Comparison of ENCODE assay signal across 15 cellular contexts in genomic region chr16:19153876-19154275, GRCh38. TPM values are rescaled to one million over a fixed set of nuclear protein-coding genes. Genes with fewer than 3 reads are reported as not detected.
DNase-seq lines count a peak whose midpoint lies in the region; ATAC-seq, FAIRE-seq and TF ChIP-seq lines count a peak whose summit lies in the region.
"Had no signal": no experiment of that assay in that cellular context is flagged by ENCODE, and none has a peak within 500 bp of the region (broad histone marks: within the 10 kb centered on the region; RNA-seq: fewer than 3 reads in every experiment).

No MANE protein-coding gene starts in this region.

- H3K79me2 ChIP-seq in GM12878 (ENCODE audit: control insufficient read depth, insufficient read depth, low read length) = no peaks in the 10 kb centered on the region

- CTCF ChIA-PET in GM12878 (lab: Yijun Ruan, JAX) = interaction anchor here (1.2 kb wide), 1 partner anchor 26 kb away, joined by 5 read pairs; no protein-coding TSS in a partner anchor

- no peak overlapping the region for H3K9ac ChIP-seq in GM12878 (ENCODE audit: control insufficient read depth, insufficient read depth, low read length)

- peaks cover 3% of the 10 kb centered on the region; the same call in 2 of the 3 replicates for H3K9me3 ChIP-seq in GM12878 (replicated peaks; ENCODE audit: control insufficient read depth, insufficient read depth, low read length)
- H3K9me3 ChIP-seq: tibial nerve had no signal

- RAD21 ChIA-PET in GM12878 (lab: Charles Lee; ENCODE audit: unreplicated experiment) = no interaction called here

- ATAC-seq in GM12878 = no peak
- ATAC-seq in HG03457 (IDR thresholded peaks at IDR 0.05; ENCODE audit: unreplicated experiment) = no peak

- TF ChIP-seq EP300 in GM12878 (IDR thresholded peaks at IDR 0.05; ENCODE audit: borderline replicate concordance in 1 of 2, control insufficient read depth in 1 of 2, low read depth in 2 of 2, low read length in 2 of 2) = no peak

- H3K36me3 ChIP-seq in GM12878 (ENCODE audit: control insufficient read depth in 2 of 2, insufficient read depth in 2 of 2, low read length in 1 of 2) = no peaks in the 10 kb centered on the region
- H3K36me3 ChIP-seq: tibial nerve had no signal

- no peak for TF ChIP-seq RAD21 in GM12878 (IDR thresholded peaks at IDR 0.05; ENCODE audit: insufficient read depth, low read depth, low read length)

- no peaks in the 10 kb centered on the region for H3K4me1 ChIP-seq in GM12878 (ENCODE audit: control insufficient read depth, insufficient read depth, low read length)
- H3K4me1 ChIP-seq: tibial nerve had no signal

- no TSS peak for BruUV-seq in GM12878 (replicated peaks; lab: Mats Ljungman, UMichigan)

- in situ Hi-C loops in GM12878 (cut with MboI) = no loop called here

- 22% methylated on average over 4 of the region's 4 CpGs for WGBS in GM12878 (ENCODE audit: insufficient coverage, insufficient replicate concordance, low lambda C conversion rate, missing lambda C conversion rate)

- no peak for TF ChIP-seq POLR2A in GM12878 (IDR thresholded peaks at IDR 0.05; ENCODE audit: low read depth, low read length)

- no peak overlapping the region for H3K4me2 ChIP-seq in GM12878 (ENCODE audit: control insufficient read depth, insufficient read depth)

- H3K4me3 ChIP-seq in GM12865 (ENCODE audit: low read depth, low read length) (no peak overlapping the region), GM12878 (no peak overlapping the region)
- H3K4me3 ChIP-seq: tibial nerve had no signal

- DNase-seq in COLO829 (ENCODE audit: low spot score) (peak; percentile 56), GM12865 (ENCODE audit: low read depth) (peak; percentile 47), NCI-H69 (lab: John Stamatoyannopoulos, UW) (peak; percentile 40), GM12878 (ENCODE audit: low read depth, low spot score) (no peak), ecto neural progenitor cell (ENCODE audit: low spot score) (no peak), cerebellar nuclear complex (lab: John Stamatoyannopoulos, UW) (no peak), DMS79 (lab: John Stamatoyannopoulos, UW) (no peak)
- DNase-seq: activated CD8-positive, alpha-beta memory T cell treated with anti-CD3 and anti-CD28 coated beads, Interleukin-2, amount 50 U/mL, for 4 hours; activated naive CD8-positive, alpha-beta T cell treated with anti-CD3 and anti-CD28 coated beads, Interleukin-2, amount 10 ng/mL, durations not matched to agents 7 days and 5 days; CD4-positive, alpha-beta T cell; mesendoderm had no signal

- POLR2A ChIA-PET in GM12878 (lab: Charles Lee) = no interaction called here

- TF ChIP-seq CTCF in GM12865 (IDR thresholded peaks at IDR 0.05; ENCODE audit: insufficient read depth, low read depth, low read length, missing control alignments) (no peak), GM12878 (IDR thresholded peaks at IDR 0.05 in 2 of 3, conservative IDR thresholded peaks at IDR 0.05 in 1 of 3; ENCODE audit: control insufficient read depth in 2 of 3, extremely low read depth in 1 of 3, insufficient read depth in 1 of 3, low read depth in 3 of 3, low read length in 3 of 3) (no peak)

- intact Hi-C loops in GM12878 (cut with micrococcal nuclease; ENCODE audit: unreplicated experiment) = no loop called here

- no peak for FAIRE-seq in GM12878 (lab: Jason Lieb, UNC)
- FAIRE-seq: TTC549 had no signal

- no peak overlapping the region for H3K27ac ChIP-seq in GM12878 (ENCODE audit: control insufficient read depth, insufficient read depth)
- H3K27ac ChIP-seq: HL-60, tibial nerve had no signal

- no peaks in the 10 kb centered on the region for H4K20me1 ChIP-seq in GM12878 (ENCODE audit: control insufficient read depth, insufficient read depth)

- SMC1A ChIA-PET in GM12878 (lab: Charles Lee; ENCODE audit: uncharacterized antibody, unreplicated experiment) = no interaction called here

- peak overlapping the region; percentile 24 for H2AFZ ChIP-seq in GM12878 (ENCODE audit: control insufficient read depth, low read depth, low read length)

- no peaks in the 10 kb centered on the region for H3K27me3 ChIP-seq in GM12878 (replicated peaks in 1 of 2; ENCODE audit: control insufficient read depth in 2 of 2, insufficient read depth in 2 of 2, low read length in 1 of 2)
- H3K27me3 ChIP-seq: tibial nerve had no signal

TF ChIP-seq in GM12878, 131 proteins besides CTCF, POLR2A, EP300 and RAD21 (continues in another document):
- TF ChIP-seq RB1 (IDR thresholded peaks at IDR 0.05; ENCODE audit: borderline replicate concordance) (no peak), SIX5 (IDR thresholded peaks at IDR 0.05; ENCODE audit: low read depth, low read length, severe bottlenecking) (peak; percentile 18), ZBTB11 (CRISPR knock-in tag; IDR thresholded peaks at IDR 0.05) (peak; percentile 64)

RNA-seq across cellular contexts. Expression of gene SYT17, which starts 14.2 kb away (rescaled TPM):
- 24.8 and 37.1 TPM in 2 replicates for total RNA-seq in GM12878 (2013; cell fraction: nucleolus; rRNA removed)
- total RNA-seq in GM12878 (2014; rRNA removed) = 5.7 and 6.2 TPM in 2 replicates
- total RNA-seq in GM12878 (2014; rRNA removed; fragmentation: Illumina TruSeq; extraction: Trizol) = 4.1 and 5.8 TPM in 2 replicates
- 3.8 and 4.0 TPM in 2 replicates for total RNA-seq in GM12878 (2021)
- 0.72 TPM for polyA plus RNA-seq in GM12878 (2011; ENCODE audit: low read depth)
- 3.2 and 4.3 TPM in 2 replicates for polyA plus RNA-seq in GM12878 (2011; rRNA removed)
- 4.5 and 6.0 TPM in 2 replicates for polyA plus RNA-seq in GM12878 (2011; cell fraction: cytosol; rRNA removed)
- polyA plus RNA-seq in GM12878 (2011; cell fraction: nucleus; rRNA removed) = 6.6 TPM in 2 replicates
- polyA plus RNA-seq in GM12878 (2012) = 3.6 and 5.8 TPM in 2 replicates
- 3.3 and 5.3 TPM in 2 replicates for polyA plus RNA-seq in GM12878 (2014; fragmentation: Illumina TruSeq; extraction: Trizol)
- polyA plus RNA-seq in GM12878 (2014; fragmentation: Nextera tagmentation; extraction: Ambion mirVana) = 10 to 100 TPM; 10.2 to 12.3 TPM
- polyA plus RNA-seq in GM12878 (2014; rRNA removed) = 5.6 and 8.2 TPM in 2 replicates
- 1 to 10 TPM; 3.7 to 4.7 TPM for polyA plus RNA-seq in GM12878 (2016; fragmentation: Nextera tagmentation; extraction: Ambion mirVana)
- 4.5 and 6.9 TPM in 2 replicates for polyA minus RNA-seq in GM12878 (2011; rRNA and poly(A)+ RNA removed)
- 1.1 and 2.2 TPM in 2 replicates for polyA minus RNA-seq in GM12878 (2011; cell fraction: cytosol; rRNA and poly(A)+ RNA removed)
- 3.6 and 7.7 TPM in 2 replicates for polyA minus RNA-seq in GM12878 (2011; cell fraction: nucleus; rRNA and poly(A)+ RNA removed)
- total RNA-seq: activated naive CD8-positive, alpha-beta T cell treated with anti-CD3 and anti-CD28 coated beads, Interleukin-2, amount 10 ng/mL, durations not matched to agents 7 days and 5 days; CD4-positive, alpha-beta T cell had no signal

RNA-seq across cellular contexts. Expression of gene ITPRIPL2, which starts 40.1 kb away (rescaled TPM):
- 23.0 and 26.1 TPM in 2 replicates for total RNA-seq in GM12878 (2013; cell fraction: nucleolus; rRNA removed)
- total RNA-seq in GM12878 (2014; rRNA removed) (5.1 and 5.7 TPM in 2 replicates), GM12878 (2014; rRNA removed; fragmentation: Illumina TruSeq; extraction: Trizol) (4.4 and 4.5 TPM in 2 replicates), GM12878 (2021) (14.3 and 14.7 TPM in 2 replicates)
- 1.5 TPM for polyA plus RNA-seq in GM12878 (2011; ENCODE audit: low read depth)
- polyA plus RNA-seq in GM12878 (2011; rRNA removed) (3.0 and 3.7 TPM in 2 replicates), GM12878 (2014; fragmentation: Illumina TruSeq; extraction: Trizol) (4.0 and 5.4 TPM in 2 replicates), GM12878 (2014; fragmentation: Nextera tagmentation; extraction: Ambion mirVana) (under 1 TPM; 0.48 to 0.68 TPM), GM12878 (2014; rRNA removed) (4.3 and 5.1 TPM in 2 replicates), GM12878 (2016; fragmentation: Nextera tagmentation; extraction: Ambion mirVana) (1 to 10 TPM in 1 of 2 experiments, under 1 TPM in 1; 0.57 to 1.7 TPM)
- 2.1 and 3.3 TPM in 2 replicates for polyA plus RNA-seq in GM12878 (2011; cell fraction: cytosol; rRNA removed)
- 3.3 and 3.7 TPM in 2 replicates for polyA plus RNA-seq in GM12878 (2011; cell fraction: nucleus; rRNA removed)
- 2.3 and 3.1 TPM in 2 replicates for polyA plus RNA-seq in GM12878 (2012)
- polyA minus RNA-seq in GM12878 (2011; rRNA and poly(A)+ RNA removed) = 3.0 and 4.4 TPM in 2 replicates
- polyA minus RNA-seq in GM12878 (2011; cell fraction: cytosol; rRNA and poly(A)+ RNA removed) = 3.7 and 4.2 TPM in 2 replicates
- 3.0 and 5.2 TPM in 2 replicates for polyA minus RNA-seq in GM12878 (2011; cell fraction: nucleus; rRNA and poly(A)+ RNA removed)

Comparison
In these comparisons a context has a peak if more than half of its experiments do, and no peak if none do; other contexts are left out.
1. DNase-seq: peak in COLO829 (single experiment), GM12865 (single experiment) and NCI-H69 (single experiment); none in GM12878 (single experiment), ecto neural progenitor cell (single experiment), cerebellar nuclear complex (0 of 2) and DMS79 (single experiment).